ENCODE assay signal across 8 cellular contexts in genomic region chr22:49838771-49839717, GRCh38. TPM values are rescaled to one million over a fixed set of nuclear protein-coding genes. Genes with fewer than 3 reads are reported as not detected.
A peak's percentile ranks its signal among the peaks of the same experiment; 100 is the strongest.
DNase-seq lines count a peak whose midpoint lies in the region; ATAC-seq, FAIRE-seq and TF ChIP-seq lines count a peak whose summit lies in the region.

No MANE protein-coding gene starts in this region.

- no peaks in the 10 kb centered on the region; the same call in 1 of the 2 replicates for H3K27me3 ChIP-seq in H7 (ENCODE audit: control insufficient read depth, insufficient read depth, low read length)

- H3K4me3 ChIP-seq in H7 (ENCODE audit: insufficient read depth, low read depth, low read length), result peak overlapping the region; percentile 32
- H3K4me3 ChIP-seq in foreskin fibroblast (ENCODE audit: low read depth in 1 of 2, low read length in 2 of 2), result no peak overlapping the region

- no peak for FAIRE-seq in GM12892 (lab: Jason Lieb, UNC)

- no peaks in the 10 kb centered on the region for H3K4me1 Mint-ChIP-seq in endothelial cell (ENCODE audit: unreplicated experiment)

- H3K9me3 Mint-ChIP-seq in endothelial cell (ENCODE audit: unreplicated experiment), result no peaks in the 10 kb centered on the region

- peak; percentile 86 for DNase-seq in H7
- DNase-seq in activated CD4-positive, alpha-beta T cell treated with anti-CD3 and anti-CD28 coated beads, Interleukin-2, amount 50 U/mL, for 48 hours, result peak; percentile 83 to 88
- DNase-seq in left ventricle myocardium superior, result no peak
- DNase-seq in stimulated activated CD8-positive, alpha-beta memory T cell treated with anti-CD3 and anti-CD28 coated beads, Interleukin-15, amount 100 ng/mL, for 4 hours (ENCODE audit: low read depth in 2 of 2), result peak; percentile 77 to 85
- DNase-seq in endothelial cell (ENCODE audit: low spot score), result no peak
- no peak for DNase-seq in NCI-H1092 (lab: John Stamatoyannopoulos, UW)
- no peak for DNase-seq in GM12892 (ENCODE audit: insufficient read length)
- no peak for DNase-seq in foreskin fibroblast

- no peak overlapping the region for H3K27ac Mint-ChIP-seq in endothelial cell (ENCODE audit: unreplicated experiment)

- H3K36me3 ChIP-seq in H7 (replicated peaks; ENCODE audit: control insufficient read depth, insufficient read depth, low read length), result no peaks in the 10 kb centered on the region

- no peak for TF ChIP-seq POLR2A in GM12892 (IDR thresholded peaks at IDR 0.05; ENCODE audit: low read depth, low read length)

- no peaks in the 10 kb centered on the region for H3K36me3 Mint-ChIP-seq in endothelial cell (ENCODE audit: low read depth, unreplicated experiment)

- no peak for TF ChIP-seq CTCF in endothelial cell (IDR thresholded peaks at IDR 0.05; ENCODE audit: unreplicated experiment)
- TF ChIP-seq CTCF in foreskin fibroblast (IDR thresholded peaks at IDR 0.05; ENCODE audit: low read depth, low read length), result no peak

- intact Hi-C loops in left ventricle myocardium superior (cut with micrococcal nuclease), result no loop called here

- peak; percentile 24 for ATAC-seq in left ventricle myocardium superior

- H3K27me3 Mint-ChIP-seq in endothelial cell (ENCODE audit: unreplicated experiment), result peaks cover 4% of the 10 kb centered on the region

- H3K4me3 Mint-ChIP-seq in endothelial cell (ENCODE audit: unreplicated experiment), result no peak overlapping the region

RNA-seq across cellular contexts. Expression of gene BRD1, which starts 11.4 kb away (rescaled TPM):
- 24.9 and 29.5 TPM in 2 replicates for total RNA-seq in H7 (2014; rRNA removed; shearing (Covaris generic))
- total RNA-seq in left ventricle myocardium superior, result 18.7 TPM
- total RNA-seq in endothelial cell (ENCODE audit: unreplicated experiment), result 40.3 TPM
- polyA plus RNA-seq in GM12892 (2012; ENCODE audit: missing spikeins), result 8.5 TPM

RNA-seq across cellular contexts. Expression of gene ZBED4, which starts 14.6 kb away (rescaled TPM):
- total RNA-seq in H7 (2014; rRNA removed; shearing (Covaris generic)), result 23.1 and 25.0 TPM in 2 replicates
- total RNA-seq in left ventricle myocardium superior (4.6 TPM), endothelial cell (ENCODE audit: unreplicated experiment) (22.6 TPM)
- polyA plus RNA-seq in GM12892 (2012; ENCODE audit: missing spikeins), result 11.3 TPM

Comparison
In these comparisons a context has a peak if more than half of its experiments do, and no peak if none do; other contexts are left out.
1. DNase-seq: peak in H7 (single experiment), activated CD4-positive, alpha-beta T cell treated with anti-CD3 and anti-CD28 coated beads, Interleukin-2, amount 50 U/mL, for 48 hours (2 of 2) and stimulated activated CD8-positive, alpha-beta memory T cell treated with anti-CD3 and anti-CD28 coated beads, Interleukin-15, amount 100 ng/mL, for 4 hours (2 of 2); none in left ventricle myocardium superior (single experiment), endothelial cell (single experiment), NCI-H1092 (single experiment), GM12892 (single experiment) and foreskin fibroblast (0 of 2).